In genomic region chr4:8238061-8238511, GRCh38 we compare ENCODE assay signal across 15 cellular contexts. TPM values are rescaled to one million over a fixed set of nuclear protein-coding genes. Genes with fewer than 3 reads are reported as not detected.
DNase-seq lines count a peak whose midpoint lies in the region; ATAC-seq and TF ChIP-seq lines count a peak whose summit lies in the region.
"Had no signal": no experiment of that assay in that cellular context is flagged by ENCODE, and none has a peak within 500 bp of the region (broad histone marks: within the 10 kb centered on the region; RNA-seq: fewer than 3 reads in every experiment).

No MANE protein-coding gene starts in this region.

- BruUV-seq in HCT116 (replicated peaks; lab: Mats Ljungman, UMichigan) (no TSS peak), Panc1 (replicated peaks; lab: Mats Ljungman, UMichigan) (no TSS peak)

- H3K36me3 Mint-ChIP-seq in CD8-positive, alpha-beta memory T cell: peaks cover 0 to 23% (median 7%) of the 10 kb centered on the region in 3 donors

- no peak overlapping the region for H3K9ac ChIP-seq in BLaER1
- no peak overlapping the region for H3K9ac ChIP-seq in HCT116 (ENCODE audit: low read length)

- no peak overlapping the region for H3K4me3 Mint-ChIP-seq in CD8-positive, alpha-beta memory T cell
- H3K4me3 Mint-ChIP-seq: activated CD4-positive, alpha-beta T cell treated with anti-CD3 and anti-CD28 coated beads, Interleukin-2, amount 10 ng/mL, durations not matched to agents 24 days and 14 days had no signal

- H3K9me3 Mint-ChIP-seq in CD8-positive, alpha-beta memory T cell: no peaks in the 10 kb centered on the region
- H3K9me3 Mint-ChIP-seq: activated CD4-positive, alpha-beta T cell treated with anti-CD3 and anti-CD28 coated beads, Interleukin-2, amount 10 ng/mL, durations not matched to agents 24 days and 14 days had no signal

- no peaks in the 10 kb centered on the region for H3K27me3 Mint-ChIP-seq in CD8-positive, alpha-beta memory T cell
- H3K27me3 Mint-ChIP-seq: activated CD4-positive, alpha-beta T cell treated with anti-CD3 and anti-CD28 coated beads, Interleukin-2, amount 10 ng/mL, durations not matched to agents 24 days and 14 days had no signal

- H3K4me1 ChIP-seq in BLaER1 (peaks cover 59% of the 10 kb centered on the region), HCT116 (ENCODE audit: control insufficient read depth in 1 of 2, insufficient read depth in 2 of 2, low read length in 2 of 2) (peaks cover 6 to 9% of the 10 kb centered on the region in 2 experiments; a peak in 3 of 4 replicates), Panc1 (ENCODE audit: control insufficient read depth, insufficient read depth, low read length) (no peaks in the 10 kb centered on the region; the same call in 1 of the 2 replicates)
- H3K4me1 ChIP-seq in CD8-positive, alpha-beta memory T cell (ENCODE audit: insufficient read depth, low read length): peaks cover 11% of the 10 kb centered on the region
- H3K4me1 ChIP-seq: pancreas had no signal

- CTCF ChIA-PET in HCT116 (lab: Charles Lee): interaction anchor here (1.5 kb wide), 1 partner anchor 61 kb away, joined by 6 read pairs; no protein-coding TSS in a partner anchor
- CTCF ChIA-PET in Panc1 (lab: Charles Lee): no interaction called here
- CTCF ChIA-PET in CD8-positive, alpha-beta memory T cell (lab: Charles Lee): interaction anchor here (1.3 kb wide), 1 partner anchor 13 kb away, joined by 4 read pairs; no protein-coding TSS in a partner anchor

- H3K9me2 ChIP-seq in HCT116 (ENCODE audit: insufficient read depth): no peaks in the 10 kb centered on the region

- RAD21 ChIA-PET in HCT116 (lab: Charles Lee; ENCODE audit: low non-redundant PET in 1 of 2, low total read pairs in 2 of 2, uncharacterized antibody in 2 of 2, unreplicated experiment in 2 of 2): no interaction called here

- H3K4me3 ChIP-seq in BLaER1 (no peak overlapping the region), HCT116 (replicated peaks in 1 of 2; ENCODE audit: low read depth in 1 of 2, low read length in 2 of 2) (no peak overlapping the region), Panc1 (ENCODE audit: low read depth in 2 of 2, low read length in 2 of 2) (no peak overlapping the region)
- H3K4me3 ChIP-seq in CD8-positive, alpha-beta memory T cell (ENCODE audit: low read length): no peak overlapping the region
- H3K4me3 ChIP-seq: BLaER1 treated with 17β-estradiol and CSF1 and Interleukin-3, amounts not matched to agents 10 nM and 100 nM; pancreas had no signal

- H3K36me3 ChIP-seq in BLaER1: peaks cover 85% of the 10 kb centered on the region
- H3K36me3 ChIP-seq in HCT116 (ENCODE audit: control insufficient read depth in 1 of 2, insufficient read depth in 2 of 2, low read length in 2 of 2): no peaks in the 10 kb centered on the region
- H3K36me3 ChIP-seq in Panc1 (ENCODE audit: control insufficient read depth, insufficient read depth, low read length): no peaks in the 10 kb centered on the region
- peaks cover 12% of the 10 kb centered on the region for H3K36me3 ChIP-seq in CD8-positive, alpha-beta memory T cell (ENCODE audit: insufficient read depth, low read length)

- intact Hi-C loops in HCT116 (cut with micrococcal nuclease) (loop anchor here (2.0 kb wide), 1 partner anchor 61 kb away; no protein-coding TSS in a partner anchor), Panc1 (cut with micrococcal nuclease; ENCODE audit: unreplicated experiment) (no loop called here)

- H3K27me3 ChIP-seq in BLaER1 (no peaks in the 10 kb centered on the region), HCT116 (ENCODE audit: insufficient read depth, low read length) (no peaks in the 10 kb centered on the region), Panc1 (ENCODE audit: control insufficient read depth, insufficient read depth, low read length) (no peaks in the 10 kb centered on the region)
- H3K27me3 ChIP-seq in CD8-positive, alpha-beta memory T cell (ENCODE audit: insufficient read depth, low read length, poor library complexity, severe bottlenecking): no peaks in the 10 kb centered on the region
- H3K27me3 ChIP-seq: BLaER1 treated with 17β-estradiol and CSF1 and Interleukin-3, amounts not matched to agents 10 nM and 100 nM; pancreas had no signal

- TF ChIP-seq POLR2A in HCT116 (IDR thresholded peaks at IDR 0.05; ENCODE audit: borderline replicate concordance, extremely low read depth, insufficient read depth, insufficient read length): no peak

- peaks cover 69% of the 10 kb centered on the region for H4K20me1 ChIP-seq in BLaER1
- no peaks in the 10 kb centered on the region for H4K20me1 ChIP-seq in HCT116 (ENCODE audit: insufficient read depth)

- H3K9me3 ChIP-seq in BLaER1 (no peaks in the 10 kb centered on the region), HCT116 (ENCODE audit: control insufficient read depth in 1 of 2, insufficient read depth in 1 of 2, low read depth in 1 of 2, low read length in 2 of 2) (no peaks in the 10 kb centered on the region), Panc1 (ENCODE audit: control insufficient read depth, insufficient read depth, low read depth, low read length) (no peaks in the 10 kb centered on the region)
- H3K9me3 ChIP-seq in CD8-positive, alpha-beta memory T cell (ENCODE audit: low read length): no peaks in the 10 kb centered on the region
- H3K9me3 ChIP-seq: pancreas had no signal

- H3K27ac Mint-ChIP-seq in CD8-positive, alpha-beta memory T cell: no peak overlapping the region
- H3K27ac Mint-ChIP-seq: activated CD4-positive, alpha-beta T cell treated with anti-CD3 and anti-CD28 coated beads, Interleukin-2, amount 10 ng/mL, durations not matched to agents 24 days and 14 days had no signal

- H3K4me2 ChIP-seq in BLaER1: peak overlapping the region; percentile 24; the same call in 1 of the 2 replicates
- no peak overlapping the region for H3K4me2 ChIP-seq in HCT116 (ENCODE audit: low read length)

- peak overlapping the region; percentile 41; the same call in 1 of the 2 replicates for H3K27ac ChIP-seq in BLaER1
- no peak overlapping the region for H3K27ac ChIP-seq in HCT116 (ENCODE audit: low read depth, low read length)
- no peak overlapping the region for H3K27ac ChIP-seq in Panc1 (ENCODE audit: low read length)
- H3K27ac ChIP-seq in CD8-positive, alpha-beta memory T cell (ENCODE audit: low read depth, low read length): no peak overlapping the region
- H3K27ac ChIP-seq: pancreas had no signal

- no peak for TF ChIP-seq RAD21 in HCT116 (IDR thresholded peaks at IDR 0.05; ENCODE audit: low read depth)

- no peaks in the 10 kb centered on the region for H3K79me2 ChIP-seq in HCT116 (ENCODE audit: insufficient read depth, low read length)

- in situ Hi-C loops in Panc1 (cut with HindIII; ENCODE audit: low pct_unique_long_range_greater_than_20kb, low sequenced_read_pairs): no loop called here

- peaks cover 8 to 12% (median 8%) of the 10 kb centered on the region in 3 donors for H3K4me1 Mint-ChIP-seq in CD8-positive, alpha-beta memory T cell
- H3K4me1 Mint-ChIP-seq: activated CD4-positive, alpha-beta T cell treated with anti-CD3 and anti-CD28 coated beads, Interleukin-2, amount 10 ng/mL, durations not matched to agents 24 days and 14 days had no signal

- ATAC-seq in HCT116 (peak; percentile 28), Panc1 (peak; percentile 51)

- POLR2A ChIA-PET in HCT116 (lab: Charles Lee): no interaction called here
- POLR2A ChIA-PET in Panc1 (lab: Charles Lee): no interaction called here
- POLR2A ChIA-PET in CD8-positive, alpha-beta memory T cell (lab: Charles Lee): no interaction called here

- H2AFZ ChIP-seq in HCT116 (ENCODE audit: low read depth, low read length, poor library complexity, severe bottlenecking): no peak overlapping the region

- TF ChIP-seq CTCF in HCT116 (IDR thresholded peaks at IDR 0.05 in 2 of 3, conservative IDR thresholded peaks at IDR 0.05 in 1 of 3; ENCODE audit: borderline replicate concordance in 1 of 3, insufficient read depth in 1 of 3, low read depth in 2 of 3, low read length in 2 of 3): no peak
- TF ChIP-seq CTCF in Panc1 (IDR thresholded peaks at IDR 0.05): no peak

- DNase-seq in HCT116 (ENCODE audit: low read depth, low spot score): no peak
- no peak for DNase-seq in Panc1 (ENCODE audit: low read depth, low spot score)
- peak; percentile 45 for DNase-seq in iPS-NIHi7 (ENCODE audit: extremely low spot score)
- no peak for DNase-seq in mucosa of gallbladder (ENCODE audit: low spot score)
- DNase-seq in CD8-positive, alpha-beta memory T cell: no peak
- DNase-seq in OCI-M1 (lab: John Stamatoyannopoulos, UW): no peak
- DNase-seq in NCI-H1092 treated with DMSO at 0.1 percent for 48 hours (lab: John Stamatoyannopoulos, UW): no peak
- DNase-seq: activated CD4-positive, alpha-beta T cell treated with anti-CD3 and anti-CD28 coated beads, Interleukin-2, amount 10 ng/mL, durations not matched to agents 24 days and 14 days; activated effector memory CD4-positive, alpha-beta T cell treated with Interleukin-2 at 50 U/mL for 16 hours; hippocampal formation; NK-92 treated with Interleukin-12 subunit alpha and Interleukin-12 subunit beta, amount 100 ng/mL, for 24 hours; stimulated activated CD4-positive, alpha-beta T cell treated with anti-CD3 and anti-CD28 coated beads, Interleukin-15, amount 100 ng/mL, for 24 hours had no signal

TF ChIP-seq in HCT116, 20 proteins besides CTCF, POLR2A, EP300 and RAD21 (continues in another document):
- TF ChIP-seq SRF (IDR thresholded peaks at IDR 0.05; ENCODE audit: low read depth) (no peak), TCF7L2 (IDR thresholded peaks at IDR 0.05; ENCODE audit: borderline replicate concordance, extremely low read depth, insufficient read depth, insufficient read length) (no peak)

RNA-seq across cellular contexts. Expression of gene HTRA3, which starts 31.5 kb away (rescaled TPM):
- total RNA-seq in HCT116 (2021; ENCODE audit: unreplicated experiment): not detected
- not detected in 2 replicates for polyA plus RNA-seq in HCT116 (2012)
- 0.98 TPM for total RNA-seq in Panc1 (2021; ENCODE audit: unreplicated experiment)
- 2.1 TPM for polyA plus RNA-seq in Panc1 (2012; ENCODE audit: insufficient read length)
- total RNA-seq in mucosa of gallbladder: 20.3 TPM
- not detected for total RNA-seq in CD8-positive, alpha-beta memory T cell
- polyA plus RNA-seq in CD8-positive, alpha-beta memory T cell: not detected
- total RNA-seq: activated CD4-positive, alpha-beta T cell treated with anti-CD3 and anti-CD28 coated beads, Interleukin-2, amount 10 ng/mL, durations not matched to agents 24 days and 14 days had no signal

RNA-seq across cellular contexts. Expression of gene SH3TC1, which starts 39.0 kb away (rescaled TPM):
- 12.5 TPM for total RNA-seq in HCT116 (2021; ENCODE audit: unreplicated experiment)
- 8.8 and 10.0 TPM in 2 replicates for polyA plus RNA-seq in HCT116 (2012)
- 4.5 TPM for total RNA-seq in Panc1 (2021; ENCODE audit: unreplicated experiment)
- 2.2 TPM for polyA plus RNA-seq in Panc1 (2012; ENCODE audit: insufficient read length)
- 50.9 TPM for total RNA-seq in mucosa of gallbladder
- total RNA-seq in CD8-positive, alpha-beta memory T cell: 1 to 10 TPM; 7.5 to 8.9 TPM
- 12.2 TPM for polyA plus RNA-seq in CD8-positive, alpha-beta memory T cell

Comparison
In these comparisons a context has a peak if more than half of its experiments do, and no peak if none do; other contexts are left out.
1. RNA of gene HTRA3, which starts 31.5 kb away (total RNA-seq): 20.3 TPM in mucosa of gallbladder (single experiment); 0.98 TPM in Panc1 (single experiment), not detected in HCT116 (single experiment) and not detected in CD8-positive, alpha-beta memory T cell; every median in the first group is over 10 times any median in the second.